ENCODE assay signal across 8 cellular contexts in genomic region chr21:30194701-30195299, GRCh38. TPM values are rescaled to one million over a fixed set of nuclear protein-coding genes. Genes with fewer than 3 reads are reported as not detected.
DNase-seq lines count a peak whose midpoint lies in the region; ATAC-seq and TF ChIP-seq lines count a peak whose summit lies in the region.

No MANE protein-coding gene starts in this region.

- no peaks in the 10 kb centered on the region for H3K4me1 Mint-ChIP-seq in CD4-positive, alpha-beta memory T cell

- H3K27ac ChIP-seq in right lobe of liver = no peak overlapping the region
- no peak overlapping the region for H3K27ac ChIP-seq in CD4-positive, alpha-beta memory T cell (ENCODE audit: low read depth, low read length)

- no peak for TF ChIP-seq POLR2A in right lobe of liver (IDR thresholded peaks at IDR 0.05)

- H3K36me3 ChIP-seq in adipocyte (ENCODE audit: control insufficient read depth, insufficient read depth, low read length, severe bottlenecking) = no peaks in the 10 kb centered on the region
- H3K36me3 ChIP-seq in right lobe of liver = no peaks in the 10 kb centered on the region
- no peaks in the 10 kb centered on the region for H3K36me3 ChIP-seq in CD4-positive, alpha-beta memory T cell (ENCODE audit: insufficient read depth, low read length)

- CTCF ChIA-PET in CD4-positive, alpha-beta memory T cell (lab: Charles Lee; ENCODE audit: partially characterized antibody) = no interaction called here

- POLR2A ChIA-PET in CD4-positive, alpha-beta memory T cell (lab: Charles Lee; ENCODE audit: partially characterized antibody) = no interaction called here

- peaks cover 6% of the 10 kb centered on the region for H3K4me1 ChIP-seq in adipocyte (ENCODE audit: control insufficient read depth, insufficient read depth, low read length)
- H3K4me1 ChIP-seq in right lobe of liver = no peaks in the 10 kb centered on the region
- no peaks in the 10 kb centered on the region for H3K4me1 ChIP-seq in CD4-positive, alpha-beta memory T cell (ENCODE audit: insufficient read depth, low read length)

- H3K27me3 Mint-ChIP-seq in CD4-positive, alpha-beta memory T cell = no peaks in the 10 kb centered on the region

- peak; percentile 34 to 53 (median 47) for TF ChIP-seq CTCF in right lobe of liver (IDR thresholded peaks at IDR 0.05)

- no peak overlapping the region for H3K27ac Mint-ChIP-seq in CD4-positive, alpha-beta memory T cell

- H3K27me3 ChIP-seq in adipocyte (replicated peaks; ENCODE audit: control insufficient read depth, insufficient read depth, low read length) (no peaks in the 10 kb centered on the region), right lobe of liver (no peaks in the 10 kb centered on the region)
- no peaks in the 10 kb centered on the region for H3K27me3 ChIP-seq in CD4-positive, alpha-beta memory T cell (ENCODE audit: insufficient read depth, low read length)

- no peak overlapping the region for H3K4me3 ChIP-seq in adipocyte (ENCODE audit: low read length)
- H3K4me3 ChIP-seq in right lobe of liver = no peak overlapping the region
- H3K4me3 ChIP-seq in CD4-positive, alpha-beta memory T cell (ENCODE audit: low read length in 2 of 2) = no peak overlapping the region

- H3K9ac ChIP-seq in adipocyte (ENCODE audit: low read length) = no peak overlapping the region

- H3K9me3 Mint-ChIP-seq in CD4-positive, alpha-beta memory T cell = peaks cover 0 to 3% (median 0%) of the 10 kb centered on the region in 8 donors

- WGBS in right lobe of liver (ENCODE audit: insufficient coverage, low coverage, low lambda C conversion rate, missing lambda C conversion rate) = 17% methylated on average over 2 of the region's 2 CpGs

- no peaks in the 10 kb centered on the region for H3K36me3 Mint-ChIP-seq in CD4-positive, alpha-beta memory T cell

- H3K4me3 Mint-ChIP-seq in CD4-positive, alpha-beta memory T cell = no peak overlapping the region

- DNase-seq in A172 (ENCODE audit: low spot score) (peak; percentile 56), NCI-H2029 treated with DMSO at 0.1 percent for 48 hours (lab: John Stamatoyannopoulos, UW) (peak; percentile 70), adipocyte (ENCODE audit: low read depth) (peak; percentile 21), right lobe of liver (no peak)
- no peak for DNase-seq in CD4-positive, alpha-beta memory T cell

- H3K9me3 ChIP-seq in adipocyte (ENCODE audit: control insufficient read depth, low read length) = no peaks in the 10 kb centered on the region
- no peaks in the 10 kb centered on the region for H3K9me3 ChIP-seq in right lobe of liver
- no peaks in the 10 kb centered on the region for H3K9me3 ChIP-seq in CD4-positive, alpha-beta memory T cell (ENCODE audit: control insufficient read depth in 1 of 2, low read length in 2 of 2)

- intact Hi-C loops in right lobe of liver (cut with DNase I) = no loop called here
- intact Hi-C loops in CD4-positive, alpha-beta memory T cell (cut with micrococcal nuclease) = no loop called here

- ATAC-seq in GM18868 (IDR thresholded peaks at IDR 0.05; ENCODE audit: unreplicated experiment) (peak; percentile 84), right lobe of liver (peak in 3 of 4 donors; percentile 42 to 55 (median 53)), HG03095 (IDR thresholded peaks at IDR 0.05; ENCODE audit: unreplicated experiment) (no peak), HG03342 (IDR thresholded peaks at IDR 0.05; ENCODE audit: unreplicated experiment) (no peak)

RNA-seq across cellular contexts. Expression of gene CLDN8, which starts 21.1 kb away (rescaled TPM):
- total RNA-seq in A172 (2014; rRNA removed; shearing (Covaris generic)) = not detected in 2 replicates
- total RNA-seq in right lobe of liver = not detected
- not detected for total RNA-seq in CD4-positive, alpha-beta memory T cell
- not detected for polyA plus RNA-seq in CD4-positive, alpha-beta memory T cell

RNA-seq across cellular contexts. Expression of gene CLDN17, which starts 28.2 kb away (rescaled TPM):
- total RNA-seq in A172 (2014; rRNA removed; shearing (Covaris generic)) = not detected in 2 replicates
- not detected for total RNA-seq in right lobe of liver
- not detected for total RNA-seq in CD4-positive, alpha-beta memory T cell
- polyA plus RNA-seq in CD4-positive, alpha-beta memory T cell = not detected

Comparison
In these comparisons a context has a peak if more than half of its experiments do, and no peak if none do; other contexts are left out.
1. DNase-seq: peak in A172 (single experiment), NCI-H2029 treated with DMSO at 0.1 percent for 48 hours (single experiment) and adipocyte (single experiment); none in right lobe of liver (0 of 3) and CD4-positive, alpha-beta memory T cell (0 of 5).
2. ATAC-seq: peak in GM18868 (single experiment) and right lobe of liver (3 of 4); none in HG03095 (single experiment) and HG03342 (single experiment).